ENCODE assay signal across 1 cellular context in the genomic region with DNA sequence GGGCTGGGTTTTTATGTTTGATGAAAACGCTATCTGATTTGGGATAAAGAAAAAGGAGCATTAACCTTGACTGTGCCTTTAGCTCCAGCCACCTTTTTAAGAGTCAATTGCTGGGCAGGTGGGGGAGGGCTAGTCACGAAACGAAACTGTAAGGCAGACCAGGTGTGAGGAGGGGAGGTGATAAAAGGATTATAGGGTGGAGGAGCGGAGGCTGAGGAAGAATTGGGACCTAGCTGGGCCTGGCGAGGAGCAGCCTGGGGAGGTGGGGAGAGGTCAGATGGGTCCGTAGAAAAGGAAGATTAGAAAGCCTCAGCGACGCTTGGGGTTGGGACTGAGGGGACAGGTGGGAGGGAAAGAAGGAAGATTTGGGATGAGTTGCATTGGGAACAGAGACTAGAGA. TPM values are rescaled to one million over a fixed set of nuclear protein-coding genes. Genes with fewer than 3 reads are reported as not detected.
"Had no signal": no experiment of that assay in that cellular context is flagged by ENCODE, and none has a peak within 500 bp of the region (broad histone marks: within the 10 kb centered on the region; RNA-seq: fewer than 3 reads in every experiment).

No MANE protein-coding gene starts in this region.

RNA-seq across cellular contexts. Expression of gene CYP1B1, which starts 8.6 kb away (rescaled TPM):
- total RNA-seq: endothelial cell of umbilical vein had no signal
